Comparison of ENCODE assay signal across 8 cellular contexts in genomic region chrX:108199691-108200090, GRCh38.
DNase-seq lines count a peak whose midpoint lies in the region; ATAC-seq, FAIRE-seq and TF ChIP-seq lines count a peak whose summit lies in the region.

No MANE protein-coding gene starts in this region.

- TF ChIP-seq POLR2A in adrenal gland (IDR thresholded peaks at IDR 0.05) (no peak), HepG2 (IDR thresholded peaks at IDR 0.05; ENCODE audit: insufficient read depth in 1 of 2, low read depth in 2 of 2, low read length in 2 of 2) (no peak)

- H2AFZ ChIP-seq in HepG2 (ENCODE audit: low read length), result no peak overlapping the region

- DNase-seq in AG20443 (ENCODE audit: low spot score) (peak; percentile 17), LoVo (ENCODE audit: low spot score) (peak; percentile 1), adrenal gland (peak in 3 of 7 donors; percentile 9 to 34 (median 20)), HepG2 (ENCODE audit: low spot score) (peak; percentile 2), T-helper 17 cell (no peak)
- no peak for DNase-seq in activated CD4-positive, alpha-beta memory T cell treated with anti-CD3 and anti-CD28 coated beads for 36 hours

- in situ Hi-C loops in HepG2 (cut with HindIII; ENCODE audit: extremely low pct_ligation_motif_present, low pct_unique_long_range_greater_than_20kb), result no loop called here

- H3K9me3 Mint-ChIP-seq in activated CD4-positive, alpha-beta memory T cell treated with anti-CD3 and anti-CD28 coated beads for 36 hours, result no peaks in the 10 kb centered on the region

- H3K4me3 Mint-ChIP-seq in activated CD4-positive, alpha-beta memory T cell treated with anti-CD3 and anti-CD28 coated beads for 36 hours, result no peak overlapping the region
- no peak overlapping the region for H3K4me3 Mint-ChIP-seq in T-helper 17 cell

- TF ChIP-seq RAD21 in HepG2 (CRISPR knock-in tag; IDR thresholded peaks at IDR 0.05), result 0 out of 2 replicates have a peak, but pooled peaks have one; percentile 10

- intact Hi-C loops in adrenal gland (cut with DNase I) (no loop called here), HepG2 (cut with micrococcal nuclease; ENCODE audit: unreplicated experiment) (no loop called here)
- intact Hi-C loops in activated CD4-positive, alpha-beta memory T cell treated with anti-CD3 and anti-CD28 coated beads for 36 hours (cut with micrococcal nuclease), result no loop called here

- H3K4me2 ChIP-seq in HepG2 (ENCODE audit: low read depth, low read length), result no peak overlapping the region

- H3K27me3 ChIP-seq in adrenal gland (peaks cover 8% of the 10 kb centered on the region), HepG2 (ENCODE audit: control insufficient read depth in 1 of 2, insufficient read depth in 2 of 2, low read length in 2 of 2) (no peaks in the 10 kb centered on the region)

- no peak overlapping the region for H3K27ac Mint-ChIP-seq in activated CD4-positive, alpha-beta memory T cell treated with anti-CD3 and anti-CD28 coated beads for 36 hours
- no peak overlapping the region for H3K27ac Mint-ChIP-seq in T-helper 17 cell

- H4K20me1 ChIP-seq in HepG2 (ENCODE audit: insufficient read depth, low read length), result no peaks in the 10 kb centered on the region

- H3K36me3 Mint-ChIP-seq in activated CD4-positive, alpha-beta memory T cell treated with anti-CD3 and anti-CD28 coated beads for 36 hours, result no peaks in the 10 kb centered on the region
- H3K36me3 Mint-ChIP-seq in T-helper 17 cell (ENCODE audit: low read depth), result peaks cover 3% of the 10 kb centered on the region

- peaks cover 1% of the 10 kb centered on the region for H3K27me3 Mint-ChIP-seq in activated CD4-positive, alpha-beta memory T cell treated with anti-CD3 and anti-CD28 coated beads for 36 hours
- H3K27me3 Mint-ChIP-seq in T-helper 17 cell, result no peaks in the 10 kb centered on the region

- H3K9ac ChIP-seq in HepG2 (ENCODE audit: insufficient read depth, low read depth, low read length), result no peak overlapping the region

- TF ChIP-seq EP300 in HepG2 (IDR thresholded peaks at IDR 0.05; ENCODE audit: low read depth in 2 of 2, low read length in 2 of 2), result no peak
- TF ChIP-seq EP300 in HepG2 (CRISPR knock-in tag; IDR thresholded peaks at IDR 0.05; ENCODE audit: borderline replicate concordance), result no peak

- ATAC-seq in HepG2 (no peak), HG03097 (IDR thresholded peaks at IDR 0.05; ENCODE audit: low FRiP score, unreplicated experiment) (no peak), T-helper 17 cell (no peak)

- no peaks in the 10 kb centered on the region for H3K4me1 ChIP-seq in adrenal gland (replicated peaks in 1 of 2)
- no peaks in the 10 kb centered on the region for H3K4me1 ChIP-seq in HepG2 (ENCODE audit: insufficient read depth, low read length)

- H3K27ac ChIP-seq in adrenal gland, result no peak overlapping the region
- no peak overlapping the region for H3K27ac ChIP-seq in HepG2 (ENCODE audit: extremely low read length, insufficient read depth, low read length)

- no peaks in the 10 kb centered on the region for H3K9me3 ChIP-seq in adrenal gland (replicated peaks in 1 of 3)
- H3K9me3 ChIP-seq in HepG2 (ENCODE audit: low read length), result no peaks in the 10 kb centered on the region
- H3K9me3 ChIP-seq in T-helper 17 cell (ENCODE audit: control insufficient read depth, low read length, poor library complexity, severe bottlenecking), result no peaks in the 10 kb centered on the region

- no TSS peak for BruUV-seq in HepG2 (replicated peaks; lab: Mats Ljungman, UMichigan)

- TF ChIP-seq CTCF in GM12875 (IDR thresholded peaks at IDR 0.05; ENCODE audit: borderline replicate concordance, insufficient read depth, low read depth, low read length), result peak; percentile 66
- peak; percentile 26 to 51 (median 36) for TF ChIP-seq CTCF in adrenal gland (IDR thresholded peaks at IDR 0.05)
- TF ChIP-seq CTCF in HepG2 (CRISPR knock-in tag; IDR thresholded peaks at IDR 0.05), result peak; percentile 60

- no peaks in the 10 kb centered on the region for H3K36me3 ChIP-seq in adrenal gland (replicated peaks in 1 of 2)
- no peaks in the 10 kb centered on the region for H3K36me3 ChIP-seq in HepG2 (replicated peaks in 1 of 2; ENCODE audit: control insufficient read depth in 1 of 2, insufficient read depth in 2 of 2, low read length in 2 of 2)

- CTCF ChIA-PET in HepG2 (lab: Yijun Ruan, JAX; ENCODE audit: low intra/inter-chr PET ratio, low total read pairs), result interaction anchor here (0.8 to 2.0 kb wide), 2 partner anchors 25 to 337 kb away, joined by 3 to 7 read pairs; no protein-coding TSS in a partner anchor
- CTCF ChIA-PET in activated CD4-positive, alpha-beta memory T cell treated with anti-CD3 and anti-CD28 coated beads for 36 hours (lab: Charles Lee), result interaction anchor here (1.4 kb wide), 1 partner anchor 17 kb away, joined by 3 read pairs; no protein-coding TSS in a partner anchor

- no peaks in the 10 kb centered on the region for H3K4me1 Mint-ChIP-seq in activated CD4-positive, alpha-beta memory T cell treated with anti-CD3 and anti-CD28 coated beads for 36 hours (ENCODE audit: low read depth)
- H3K4me1 Mint-ChIP-seq in T-helper 17 cell, result peaks cover 4% of the 10 kb centered on the region

- H3K79me2 ChIP-seq in HepG2 (ENCODE audit: insufficient read depth, low read length), result no peaks in the 10 kb centered on the region

- POLR2A ChIA-PET in HepG2 (lab: Yijun Ruan, JAX), result no interaction called here
- POLR2A ChIA-PET in activated CD4-positive, alpha-beta memory T cell treated with anti-CD3 and anti-CD28 coated beads for 36 hours (lab: Charles Lee), result no interaction called here

- WGBS in adrenal gland, 4 donors, result 0 to 11% (median 7%) methylated on average over 3 to 4 of the region's 4 CpGs
- 2% methylated on average over 4 of the region's 4 CpGs for WGBS in HepG2 (ENCODE audit: low lambda C conversion rate)

- FAIRE-seq in HepG2 (lab: Jason Lieb, UNC), result peak; percentile 75

- H3K4me3 ChIP-seq in GM12875 (ENCODE audit: low read depth, low read length) (no peak overlapping the region), adrenal gland (no peak overlapping the region), HepG2 (replicated peaks in 1 of 3; ENCODE audit: insufficient read depth in 1 of 3, low read depth in 2 of 3, low read length in 3 of 3) (no peak overlapping the region)

TF ChIP-seq in HepG2, 621 proteins besides CTCF, POLR2A, EP300 and RAD21:
- TF ChIP-seq POLR2AphosphoS2 (IDR thresholded peaks at IDR 0.05; ENCODE audit: low read depth, low read length) (no peak), STAG1 (CRISPR knock-in tag; IDR thresholded peaks at IDR 0.05) (peak; percentile 66), SMC3 (IDR thresholded peaks at IDR 0.05; ENCODE audit: low read length) (peak; percentile 56), MAX (IDR thresholded peaks at IDR 0.05) (no peak), GFI1 (CRISPR knock-in tag; IDR thresholded peaks at IDR 0.05; ENCODE audit: borderline replicate concordance) (peak; percentile 66)
TF ChIP-seq in HepG2: peak in this region for 3.

Comparison
In these comparisons a context has a peak if more than half of its experiments do, and no peak if none do; other contexts are left out.
1. DNase-seq: peak in AG20443 (single experiment), LoVo (single experiment) and HepG2 (single experiment); none in activated CD4-positive, alpha-beta memory T cell treated with anti-CD3 and anti-CD28 coated beads for 36 hours (single experiment) and T-helper 17 cell (0 of 3).
2. Peak in every context shown above with its lines, with median percentiles within 50 percentile points of each other: CTCF ChIP-seq.